Comparison of ENCODE assay signal across 13 cellular contexts in genomic region chr13:77544365-77544764, GRCh38. TPM values are rescaled to one million over a fixed set of nuclear protein-coding genes. Genes with fewer than 3 reads are reported as not detected.
DNase-seq lines count a peak whose midpoint lies in the region; ATAC-seq, FAIRE-seq and TF ChIP-seq lines count a peak whose summit lies in the region.
"Had no signal": no experiment of that assay in that cellular context is flagged by ENCODE, and none has a peak within 500 bp of the region (broad histone marks: within the 10 kb centered on the region; RNA-seq: fewer than 3 reads in every experiment).

No MANE protein-coding gene starts in this region.

- no peaks in the 10 kb centered on the region for H3K9me3 Mint-ChIP-seq in effector memory CD8-positive, alpha-beta T cell
- H3K9me3 Mint-ChIP-seq: activated CD4-positive, alpha-beta memory T cell treated with anti-CD3 and anti-CD28 coated beads, Interleukin-2, amount 10 ng/mL, durations not matched to agents 7 days and 5 days had no signal

- H3K36me3 Mint-ChIP-seq in effector memory CD8-positive, alpha-beta T cell (ENCODE audit: insufficient read depth): no peaks in the 10 kb centered on the region

- FAIRE-seq in bronchial epithelial cell (lab: Jason Lieb, UNC): no peak
- FAIRE-seq: K562 had no signal

- H3K4me3 Mint-ChIP-seq in effector memory CD8-positive, alpha-beta T cell: no peak overlapping the region
- H3K4me3 Mint-ChIP-seq: activated CD4-positive, alpha-beta memory T cell treated with anti-CD3 and anti-CD28 coated beads, Interleukin-2, amount 10 ng/mL, durations not matched to agents 7 days and 5 days had no signal

- no peak for TF ChIP-seq CTCF in bronchial epithelial cell (IDR thresholded peaks at IDR 0.05; ENCODE audit: insufficient read depth, low read length, severe bottlenecking)

- no peak overlapping the region for H3K4me3 ChIP-seq in bronchial epithelial cell (ENCODE audit: low read depth, low read length)
- H3K4me3 ChIP-seq: K562 had no signal

- no peaks in the 10 kb centered on the region for H3K4me1 Mint-ChIP-seq in effector memory CD8-positive, alpha-beta T cell (ENCODE audit: low read depth in 2 of 2)
- H3K4me1 Mint-ChIP-seq: activated CD4-positive, alpha-beta memory T cell treated with anti-CD3 and anti-CD28 coated beads, Interleukin-2, amount 10 ng/mL, durations not matched to agents 7 days and 5 days had no signal

- peak; percentile 6 for DNase-seq in NCI-H1092 (lab: John Stamatoyannopoulos, UW)
- DNase-seq in NCI-H1092 treated with DMSO at 0.1 percent for 48 hours (lab: John Stamatoyannopoulos, UW): no peak
- peak; percentile 31 for DNase-seq in bronchial epithelial cell (ENCODE audit: low read depth)
- DNase-seq in left lobe of liver (ENCODE audit: low spot score): peak; percentile 56
- DNase-seq in ureter (ENCODE audit: low spot score): peak; percentile 54
- no peak for DNase-seq in stimulated activated naive CD4-positive, alpha-beta T cell (lab: John Stamatoyannopoulos, UW)
- no peak for DNase-seq in SW480 (ENCODE audit: low spot score)
- no peak for DNase-seq in effector memory CD8-positive, alpha-beta T cell
- DNase-seq: activated CD4-positive, alpha-beta memory T cell treated with anti-CD3 and anti-CD28 coated beads, Interleukin-2, amount 10 ng/mL, durations not matched to agents 7 days and 5 days; cerebellar nuclear complex had no signal

- H3K36me3 ChIP-seq in bronchial epithelial cell (ENCODE audit: control insufficient read depth, insufficient read depth, low read length): no peaks in the 10 kb centered on the region

- H3K27me3 Mint-ChIP-seq in effector memory CD8-positive, alpha-beta T cell: peaks cover 37 to 38% of the 10 kb centered on the region in 2 donors

- no peak overlapping the region for H3K27ac Mint-ChIP-seq in effector memory CD8-positive, alpha-beta T cell
- H3K27ac Mint-ChIP-seq: activated CD4-positive, alpha-beta memory T cell treated with anti-CD3 and anti-CD28 coated beads, Interleukin-2, amount 10 ng/mL, durations not matched to agents 7 days and 5 days had no signal

- no peaks in the 10 kb centered on the region for H3K27me3 ChIP-seq in bronchial epithelial cell (ENCODE audit: control insufficient read depth, insufficient read depth, low read length)

- peak; percentile 61 for ATAC-seq in left lobe of liver
- ATAC-seq in effector memory CD8-positive, alpha-beta T cell (replicated peaks): no peak
- ATAC-seq: K562, Panc1 had no signal

RNA-seq across cellular contexts. Expression of gene SCEL, which starts 8.9 kb away (rescaled TPM):
- total RNA-seq in bronchial epithelial cell: 60.8 and 185 TPM in 2 replicates
- not detected for total RNA-seq in left lobe of liver
- not detected for total RNA-seq in ureter
- total RNA-seq: activated CD4-positive, alpha-beta memory T cell treated with anti-CD3 and anti-CD28 coated beads, Interleukin-2, amount 10 ng/mL, durations not matched to agents 7 days and 5 days; K562; liver had no signal

Comparison
In these comparisons a context has a peak if more than half of its experiments do, and no peak if none do; other contexts are left out.
1. DNase-seq: peak in NCI-H1092 (single experiment), bronchial epithelial cell (single experiment), left lobe of liver (single experiment) and ureter (single experiment); none in NCI-H1092 treated with DMSO at 0.1 percent for 48 hours (single experiment), stimulated activated naive CD4-positive, alpha-beta T cell (0 of 6), SW480 (single experiment) and effector memory CD8-positive, alpha-beta T cell (0 of 3).
2. RNA of gene SCEL, which starts 8.9 kb away (total RNA-seq): 60.8 to 185 TPM in bronchial epithelial cell; not detected in ureter (single experiment) and not detected in left lobe of liver (single experiment); every median in the first group is over 10 times any median in the second.